Comparison of ENCODE assay signal across 8 cellular contexts in genomic region chr20:2005831-2006426, GRCh38. TPM values are rescaled to one million over a fixed set of nuclear protein-coding genes. Genes with fewer than 3 reads are reported as not detected.
DNase-seq lines count a peak whose midpoint lies in the region; ATAC-seq, FAIRE-seq and TF ChIP-seq lines count a peak whose summit lies in the region.

No MANE protein-coding gene starts in this region.

- H3K27ac Mint-ChIP-seq in CD4-positive, alpha-beta memory T cell, result no peak overlapping the region
- H3K27ac Mint-ChIP-seq in chondrocyte (ENCODE audit: unreplicated experiment), result no peak overlapping the region

- H3K4me1 Mint-ChIP-seq in CD4-positive, alpha-beta memory T cell, result no peaks in the 10 kb centered on the region
- H3K4me1 Mint-ChIP-seq in chondrocyte (ENCODE audit: low read depth), result no peaks in the 10 kb centered on the region

- H3K79me2 ChIP-seq in HepG2 (ENCODE audit: insufficient read depth, low read length), result no peaks in the 10 kb centered on the region

- H3K27me3 ChIP-seq in CD4-positive, alpha-beta memory T cell (ENCODE audit: insufficient read depth, low read length), result peaks cover 4% of the 10 kb centered on the region
- H3K27me3 ChIP-seq in HepG2 (ENCODE audit: control insufficient read depth in 1 of 2, insufficient read depth in 2 of 2, low read length in 2 of 2), result no peaks in the 10 kb centered on the region

- no peak for TF ChIP-seq RAD21 in HepG2 (CRISPR knock-in tag; IDR thresholded peaks at IDR 0.05)

- H3K4me1 ChIP-seq in CD4-positive, alpha-beta memory T cell (ENCODE audit: insufficient read depth, low read length), result no peaks in the 10 kb centered on the region
- peaks cover 9% of the 10 kb centered on the region for H3K4me1 ChIP-seq in HepG2 (ENCODE audit: insufficient read depth, low read length)

- BruUV-seq in HepG2 (replicated peaks; lab: Mats Ljungman, UMichigan), result no TSS peak

- no peak for TF ChIP-seq POLR2A in HepG2 (IDR thresholded peaks at IDR 0.05; ENCODE audit: insufficient read depth in 1 of 2, low read depth in 2 of 2, low read length in 2 of 2)

- TF ChIP-seq CTCF in HepG2 (CRISPR knock-in tag; IDR thresholded peaks at IDR 0.05), result peak; percentile 48
- TF ChIP-seq CTCF in chondrocyte (IDR thresholded peaks at IDR 0.05), result no peak

- H3K9me3 ChIP-seq in CD4-positive, alpha-beta memory T cell (ENCODE audit: control insufficient read depth in 1 of 2, low read length in 2 of 2), result no peaks in the 10 kb centered on the region
- no peaks in the 10 kb centered on the region for H3K9me3 ChIP-seq in HepG2 (ENCODE audit: low read length)

- CTCF ChIA-PET in CD4-positive, alpha-beta memory T cell (lab: Charles Lee; ENCODE audit: partially characterized antibody), result interaction anchor here (0.9 to 5.4 kb wide), 5 partner anchors 8 to 169 kb away, joined by 3 to 52 read pairs (median 3); no protein-coding TSS in a partner anchor
- CTCF ChIA-PET in HepG2 (lab: Yijun Ruan, JAX; ENCODE audit: low intra/inter-chr PET ratio, low total read pairs), result interaction anchor here (2.7 to 3.7 kb wide), 2 partner anchors 87 to 167 kb away, joined by 25 to 35 read pairs; no protein-coding TSS in a partner anchor

- H4K20me1 ChIP-seq in HepG2 (ENCODE audit: insufficient read depth, low read length), result peaks cover 9% of the 10 kb centered on the region; the same call in 1 of the 2 replicates

- no peaks in the 10 kb centered on the region for H3K9me3 Mint-ChIP-seq in CD4-positive, alpha-beta memory T cell
- no peaks in the 10 kb centered on the region for H3K9me3 Mint-ChIP-seq in chondrocyte (ENCODE audit: low read depth)

- TF ChIP-seq EP300 in HepG2 (IDR thresholded peaks at IDR 0.05; ENCODE audit: low read depth in 2 of 2, low read length in 2 of 2), result no peak; a peak in 1 of 4 replicates
- no peak; the same call in 1 of the 2 replicates for TF ChIP-seq EP300 in HepG2 (CRISPR knock-in tag; IDR thresholded peaks at IDR 0.05; ENCODE audit: borderline replicate concordance)

- in situ Hi-C loops in KBM-7 (cut with MboI; ENCODE audit: low pct_unique_long_range_greater_than_20kb, low sequenced_read_pairs), result no loop called here
- in situ Hi-C loops in HepG2 (cut with HindIII; ENCODE audit: extremely low pct_ligation_motif_present, low pct_unique_long_range_greater_than_20kb), result loop anchor here (5.0 kb wide), 2 partner anchors 86 to 166 kb away; no protein-coding TSS in a partner anchor

- no peak overlapping the region for H2AFZ ChIP-seq in HepG2 (ENCODE audit: low read length)

- no peak overlapping the region for H3K4me3 Mint-ChIP-seq in CD4-positive, alpha-beta memory T cell
- H3K4me3 Mint-ChIP-seq in chondrocyte (ENCODE audit: unreplicated experiment), result no peak overlapping the region

- no peak overlapping the region for H3K4me2 ChIP-seq in HepG2 (ENCODE audit: low read depth, low read length)

- H3K9ac ChIP-seq in HepG2 (ENCODE audit: insufficient read depth, low read depth, low read length), result no peak overlapping the region

- FAIRE-seq in HepG2 (lab: Jason Lieb, UNC), result peak; percentile 91

- H3K36me3 Mint-ChIP-seq in CD4-positive, alpha-beta memory T cell, result no peaks in the 10 kb centered on the region
- no peaks in the 10 kb centered on the region for H3K36me3 Mint-ChIP-seq in chondrocyte (ENCODE audit: low read depth)

- DNase-seq in CD4-positive, alpha-beta memory T cell, result peak; percentile 39 to 51 (median 42)
- DNase-seq in KBM-7 (peak; percentile 69), HepG2 (ENCODE audit: low spot score) (peak; percentile 78), chondrocyte (ENCODE audit: low spot score) (no peak)
- DNase-seq in activated CD4-positive, alpha-beta T cell treated with anti-CD3 and anti-CD28 coated beads for 1 hour, result peak; percentile 19
- DNase-seq in central memory CD4-positive, alpha-beta T cell, result peak; percentile 21
- peak; percentile 30 to 62 (median 41) for DNase-seq in stimulated activated CD4-positive, alpha-beta T cell treated with anti-CD3 and anti-CD28 coated beads, TNF-alpha, amount 100 ng/mL, for 48 hours (ENCODE audit: low read depth in 3 of 3)

- H3K27me3 Mint-ChIP-seq in CD4-positive, alpha-beta memory T cell, result peaks cover 32 to 40% of the 10 kb centered on the region in 2 donors
- peaks cover 17% of the 10 kb centered on the region for H3K27me3 Mint-ChIP-seq in chondrocyte (ENCODE audit: low read depth)

- intact Hi-C loops in CD4-positive, alpha-beta memory T cell (cut with micrococcal nuclease), result no loop called here
- intact Hi-C loops in HepG2 (cut with micrococcal nuclease; ENCODE audit: unreplicated experiment), result loop anchor here (1.0 to 5.0 kb wide), 4 partner anchors 39 to 165 kb away; no protein-coding TSS in a partner anchor

- POLR2A ChIA-PET in CD4-positive, alpha-beta memory T cell (lab: Charles Lee; ENCODE audit: partially characterized antibody), result no interaction called here
- POLR2A ChIA-PET in HepG2 (lab: Yijun Ruan, JAX), result no interaction called here

- H3K36me3 ChIP-seq in CD4-positive, alpha-beta memory T cell (ENCODE audit: insufficient read depth, low read length), result no peaks in the 10 kb centered on the region
- no peaks in the 10 kb centered on the region for H3K36me3 ChIP-seq in HepG2 (replicated peaks in 1 of 2; ENCODE audit: control insufficient read depth in 1 of 2, insufficient read depth in 2 of 2, low read length in 2 of 2)

- 2% methylated on average over 12 of the region's 12 CpGs for WGBS in HepG2 (ENCODE audit: low lambda C conversion rate)

- H3K4me3 ChIP-seq in CD4-positive, alpha-beta memory T cell (ENCODE audit: low read length in 2 of 2), result no peak overlapping the region
- no peak overlapping the region for H3K4me3 ChIP-seq in HepG2 (replicated peaks in 1 of 3; ENCODE audit: insufficient read depth in 1 of 3, low read depth in 2 of 3, low read length in 3 of 3)

- H3K27ac ChIP-seq in CD4-positive, alpha-beta memory T cell (ENCODE audit: low read depth, low read length), result no peak overlapping the region
- H3K27ac ChIP-seq in HepG2 (ENCODE audit: extremely low read length, insufficient read depth, low read length), result no peak overlapping the region

- ATAC-seq in HepG2, result peak; percentile 89
- no peak for ATAC-seq in GM19395 (IDR thresholded peaks at IDR 0.05; ENCODE audit: unreplicated experiment)

TF ChIP-seq in HepG2, 621 proteins besides CTCF, POLR2A, EP300 and RAD21 (continues in another document):
- peak; percentile 42 for TF ChIP-seq TBL1XR1 (IDR thresholded peaks at IDR 0.05; ENCODE audit: borderline replicate concordance, low read length, partially characterized antibody)
- TF ChIP-seq NFIC (IDR thresholded peaks at IDR 0.05; ENCODE audit: low read length), result no peak
- peak; percentile 93 for TF ChIP-seq FOXP4 (CRISPR knock-in tag; IDR thresholded peaks at IDR 0.05)
- TF ChIP-seq TEAD3 (CRISPR knock-in tag; optimal IDR thresholded peaks at IDR 0.05; ENCODE audit: borderline replicate concordance), result peak; percentile 94
- peak; percentile 99 for TF ChIP-seq ZNF431 (CRISPR knock-in tag; IDR thresholded peaks at IDR 0.05; ENCODE audit: borderline replicate concordance, low read depth)

RNA-seq across cellular contexts. Expression of gene PDYN, which starts 12.1 kb away (rescaled TPM):
- total RNA-seq in CD4-positive, alpha-beta memory T cell, result not detected
- not detected for polyA plus RNA-seq in CD4-positive, alpha-beta memory T cell
- not detected in 2 replicates for total RNA-seq in HepG2 (2016; rRNA removed; fragmentation: Illumina TruSeq; extraction: Trizol)
- not detected in 2 replicates for total RNA-seq in HepG2 (2016; cell fraction: cytosol; rRNA removed; fragmentation: Illumina TruSeq; extraction: Trizol; ENCODE audit: low read depth)
- not detected in 2 replicates for total RNA-seq in HepG2 (2016; cell fraction: insoluble cytoplasmic fraction; rRNA removed; fragmentation: Illumina TruSeq; extraction: Trizol)
- not detected in 2 replicates for total RNA-seq in HepG2 (2016; cell fraction: membrane; rRNA removed; fragmentation: Illumina TruSeq; extraction: Trizol)
- total RNA-seq in HepG2 (2016; cell fraction: nucleus; rRNA removed; fragmentation: Illumina TruSeq; extraction: Trizol), result not detected in 2 replicates
- polyA plus RNA-seq in HepG2 (2011; rRNA removed), result not detected in 2 replicates
- polyA plus RNA-seq in HepG2 (2011; cell fraction: cytosol; rRNA removed), result not detected in 2 replicates
- polyA plus RNA-seq in HepG2 (2011; cell fraction: nucleus; rRNA removed), result not detected in 2 replicates
- not detected in 2 replicates for polyA plus RNA-seq in HepG2 (2012)
- not detected in 2 replicates for polyA plus RNA-seq in HepG2 (2016; cell fraction: cytosol; fragmentation: Illumina TruSeq; extraction: Trizol; ENCODE audit: low read depth)
- polyA plus RNA-seq in HepG2 (2016; cell fraction: insoluble cytoplasmic fraction; fragmentation: Illumina TruSeq; extraction: Trizol; ENCODE audit: low read depth), result not detected in 2 replicates
- not detected in 2 replicates for polyA plus RNA-seq in HepG2 (2016; cell fraction: membrane; fragmentation: Illumina TruSeq; extraction: Trizol; ENCODE audit: low read depth)
- polyA plus RNA-seq in HepG2 (2016; cell fraction: nucleus; fragmentation: Illumina TruSeq; extraction: Trizol; ENCODE audit: insufficient read depth, low read depth), result not detected in 2 replicates
- not detected in 2 replicates for polyA minus RNA-seq in HepG2 (2011; rRNA and poly(A)+ RNA removed; ENCODE audit: low replicate concordance)
- polyA minus RNA-seq in HepG2 (2011; cell fraction: cytosol; rRNA and poly(A)+ RNA removed), result not detected in 2 replicates
- polyA minus RNA-seq in HepG2 (2011; cell fraction: nucleus; rRNA and poly(A)+ RNA removed), result not detected in 2 replicates
- total RNA-seq in chondrocyte, result not detected in 3 replicates
